ENCODE assay signal across 20 cellular contexts in genomic region chr2:105076121-105076520, GRCh38.
"Had no signal": no experiment of that assay in that cellular context is flagged by ENCODE, and none has a peak within 500 bp of the region (broad histone marks: within the 10 kb centered on the region; RNA-seq: fewer than 3 reads in every experiment).

No MANE protein-coding gene starts in this region.

- H3K9me2 ChIP-seq: SK-N-SH had no signal

- H3K36me3 ChIP-seq: SJSA1 had no signal

- H3K9me3 ChIP-seq: SJSA1, SK-N-SH had no signal

- DNase-seq: KBM-7, MV-4-11, NCI-H1048, NCI-H1105, NCI-H1417, NCI-H1436 treated with DMSO at 0.1 percent for 48 hours, NCI-H1694, NCI-H187 treated with DMSO at 0.1 percent for 48 hours, NCI-H2029 treated with DMSO at 0.1 percent for 48 hours, NCI-H2171 treated with DMSO at 0.1 percent for 48 hours, NCI-H2227 treated with DMSO at 0.1 percent for 48 hours, NCI-H510A, NCI-H524 treated with DMSO at 0.1 percent for 48 hours, NCI-H69, NCI-H774, Right ventricle myocardium superior, RPMI8226, SIG-M5, SK-N-SH had no signal

- H3K4me3 ChIP-seq: SJSA1 had no signal

- H3K27ac ChIP-seq: SJSA1 had no signal

- H3K4me2 ChIP-seq: SK-N-SH had no signal

- H3K27me3 ChIP-seq: SJSA1 had no signal

- H3K9ac ChIP-seq: SK-N-SH had no signal
